9 cellular contexts compared by ENCODE assay signal in the genomic region with DNA sequence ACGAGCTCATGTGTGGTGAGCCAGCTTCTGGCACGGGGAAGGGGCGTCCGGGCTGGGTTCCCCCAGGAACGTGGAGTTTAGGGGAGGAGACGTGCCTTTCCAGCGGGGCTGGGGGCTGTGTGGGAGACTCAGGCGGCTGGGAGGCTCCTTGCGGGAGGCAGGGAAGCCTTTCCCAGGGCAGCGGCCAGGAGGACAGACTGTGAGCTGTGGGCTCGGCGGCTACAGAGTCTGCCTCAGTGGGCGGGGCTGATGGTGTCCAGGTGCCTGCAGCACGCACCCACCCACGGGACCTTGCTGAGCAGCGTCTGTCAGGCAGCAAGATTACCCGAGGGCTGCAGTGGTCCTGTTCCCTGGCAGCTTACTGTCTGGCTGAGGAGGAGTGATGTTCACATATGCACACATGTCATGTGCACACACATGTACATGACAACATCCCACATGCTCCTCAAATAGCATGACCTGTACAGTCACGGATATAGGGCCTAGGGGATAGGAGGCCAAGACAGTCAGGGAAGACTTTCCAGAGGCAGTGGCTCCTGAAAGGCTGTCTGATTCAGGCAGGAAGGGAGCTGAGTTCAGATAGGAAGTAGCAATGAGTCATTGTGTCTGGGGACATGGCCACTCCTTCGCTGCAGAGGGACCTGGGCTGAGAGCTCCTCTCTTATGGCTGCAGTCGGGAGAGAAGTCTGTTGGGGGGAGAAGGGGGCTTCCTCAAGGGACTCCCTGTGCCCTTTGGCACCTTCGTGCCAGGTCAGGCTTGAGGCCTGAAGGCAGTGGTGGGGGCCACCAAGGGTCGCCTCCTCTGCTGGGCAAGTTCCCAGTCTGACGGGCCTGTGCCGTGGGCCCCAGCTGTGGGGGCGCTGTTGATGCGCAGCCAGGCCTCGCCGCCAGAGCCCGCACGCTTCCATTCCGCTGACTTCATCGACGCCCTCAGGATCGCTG.
DNase-seq lines count a peak whose midpoint lies in the region; ATAC-seq and TF ChIP-seq lines count a peak whose summit lies in the region.
"Had no signal": no experiment of that assay in that cellular context is flagged by ENCODE, and none has a peak within 500 bp of the region (broad histone marks: within the 10 kb centered on the region; RNA-seq: fewer than 3 reads in every experiment).

No MANE protein-coding gene starts in this region.

- no peaks in the 10 kb centered on the region for H3K9me3 ChIP-seq in HUES6 (ENCODE audit: control insufficient read depth, insufficient read depth, low read depth, low read length)

- peaks cover 44% of the 10 kb centered on the region for H3K4me1 ChIP-seq in HUES6 (ENCODE audit: control insufficient read depth, insufficient read depth, low read length)

- peak overlapping the region; percentile 6 for H3K9ac ChIP-seq in HUES6 (ENCODE audit: low read length)

- ATAC-seq in HG03521 (IDR thresholded peaks at IDR 0.05; ENCODE audit: unreplicated experiment), result no peak

- no peaks in the 10 kb centered on the region for H3K27me3 ChIP-seq in HUES6 (ENCODE audit: control insufficient read depth, insufficient read depth, low read length)

- no peak overlapping the region; the same call in 1 of the 2 replicates for H3K27ac ChIP-seq in HUES6 (ENCODE audit: low read depth, low read length)
- H3K27ac ChIP-seq: VCaP had no signal

- in situ Hi-C loops in astrocyte of the spinal cord (cut with HindIII; ENCODE audit: low sequenced_read_pairs), result no loop called here

- no peak for TF ChIP-seq CTCF in astrocyte of the spinal cord (IDR thresholded peaks at IDR 0.05; ENCODE audit: low read depth, low read length)

- H3K4me3 ChIP-seq in HUES6 (ENCODE audit: low read depth, low read length) (no peak overlapping the region), astrocyte of the spinal cord (ENCODE audit: low read depth, low read length) (no peak overlapping the region)

- DNase-seq in 8988T, result peak; percentile 99
- DNase-seq in astrocyte of the spinal cord (ENCODE audit: low read depth, low spot score), result peak; percentile 56
- peak; percentile 73 for DNase-seq in kidney tubule cell (ENCODE audit: low spot score)
- no peak for DNase-seq in activated gamma-delta T cell treated with Interleukin-2 at 50 U/mL for 16 hours
- no peak for DNase-seq in DMS 273 treated with DMSO at 0.1 percent for 48 hours (lab: John Stamatoyannopoulos, UW)
- DNase-seq in cerebellar cortex (ENCODE audit: low spot score), result no peak

- peaks cover 43% of the 10 kb centered on the region for H3K36me3 ChIP-seq in HUES6 (ENCODE audit: control insufficient read depth, insufficient read depth, low read length)

Comparison
In these comparisons a context has a peak if more than half of its experiments do, and no peak if none do; other contexts are left out.
1. DNase-seq: peak in 8988T (single experiment), astrocyte of the spinal cord (single experiment) and kidney tubule cell (single experiment); none in activated gamma-delta T cell treated with Interleukin-2 at 50 U/mL for 16 hours (single experiment), DMS 273 treated with DMSO at 0.1 percent for 48 hours (single experiment) and cerebellar cortex (single experiment).